In the genomic region with DNA sequence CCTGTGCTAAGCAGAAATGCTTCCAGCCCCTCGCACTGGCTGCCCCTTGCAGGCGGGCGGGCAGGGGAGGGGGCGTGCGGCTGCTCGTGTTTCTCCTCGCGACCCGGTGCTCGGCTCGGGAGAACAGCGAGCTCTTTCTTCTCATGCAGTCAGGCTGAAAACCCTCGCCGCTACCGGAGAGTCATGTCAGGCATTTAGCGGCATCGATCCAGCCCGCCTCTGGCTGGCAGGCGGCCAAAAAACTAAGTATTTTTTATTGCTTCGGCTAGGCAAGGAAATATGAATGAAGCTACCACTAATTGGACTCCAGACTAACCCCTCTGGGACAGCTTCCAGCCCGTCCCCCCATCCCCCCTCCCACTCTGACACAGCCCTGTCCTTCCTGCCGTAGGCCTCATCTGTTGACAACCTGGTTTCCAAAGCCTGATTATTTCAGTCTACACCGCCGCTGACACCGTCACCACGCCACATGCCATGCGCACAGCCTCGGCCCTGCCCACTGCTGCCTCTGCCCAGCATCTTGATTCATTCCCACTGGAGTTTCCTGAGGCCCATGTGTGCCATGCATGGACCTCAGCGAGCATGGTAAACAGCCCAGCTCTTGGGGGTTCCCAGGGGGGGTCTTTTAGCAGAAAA, we compare ENCODE assay signal across 8 cellular contexts. TPM values are rescaled to one million over a fixed set of nuclear protein-coding genes. Genes with fewer than 3 reads are reported as not detected.
DNase-seq lines count a peak whose midpoint lies in the region; ATAC-seq and TF ChIP-seq lines count a peak whose summit lies in the region.

No MANE protein-coding gene starts in this region.

- H3K4me1 Mint-ChIP-seq in endothelial cell (ENCODE audit: unreplicated experiment): no peaks in the 10 kb centered on the region
- no peaks in the 10 kb centered on the region for H3K4me1 Mint-ChIP-seq in activated CD4-positive, alpha-beta T cell treated with anti-CD3 and anti-CD28 coated beads for 36 hours

- no peaks in the 10 kb centered on the region for H3K27me3 ChIP-seq in HAP-1 (ENCODE audit: low read depth)

- DNase-seq in HAP-1 (ENCODE audit: low spot score in 2 of 2): peak; percentile 97
- DNase-seq in RPMI7951 (ENCODE audit: low read depth): peak; percentile 97
- DNase-seq in globus pallidus (ENCODE audit: low spot score): peak; percentile 76
- DNase-seq in renal cortical epithelial cell (ENCODE audit: low read depth): peak; percentile 85
- DNase-seq in endothelial cell (ENCODE audit: low spot score): no peak
- DNase-seq in activated CD4-positive, alpha-beta T cell treated with anti-CD3 and anti-CD28 coated beads for 36 hours: no peak

- H3K27ac Mint-ChIP-seq in endothelial cell (ENCODE audit: unreplicated experiment): no peak overlapping the region
- no peak overlapping the region for H3K27ac Mint-ChIP-seq in activated CD4-positive, alpha-beta T cell treated with anti-CD3 and anti-CD28 coated beads for 36 hours

- H3K27me3 Mint-ChIP-seq in endothelial cell (ENCODE audit: unreplicated experiment): peaks cover 4% of the 10 kb centered on the region
- no peaks in the 10 kb centered on the region for H3K27me3 Mint-ChIP-seq in activated CD4-positive, alpha-beta T cell treated with anti-CD3 and anti-CD28 coated beads for 36 hours

- H3K4me3 ChIP-seq in HAP-1: no peak overlapping the region

- ATAC-seq in activated CD4-positive, alpha-beta T cell treated with anti-CD3 and anti-CD28 coated beads for 36 hours: no peak
- ATAC-seq in GM21423 (IDR thresholded peaks at IDR 0.05; ENCODE audit: unreplicated experiment) (no peak), GM18502 (IDR thresholded peaks at IDR 0.05; ENCODE audit: poor library complexity, unreplicated experiment) (no peak)

- peaks cover 11% of the 10 kb centered on the region for H3K4me1 ChIP-seq in HAP-1

- in situ Hi-C loops in HAP-1 (cut with MboI; ENCODE audit: low sequenced_read_pairs): no loop called here

- H3K4me3 Mint-ChIP-seq in endothelial cell (ENCODE audit: unreplicated experiment): no peak overlapping the region
- H3K4me3 Mint-ChIP-seq in activated CD4-positive, alpha-beta T cell treated with anti-CD3 and anti-CD28 coated beads for 36 hours: no peak overlapping the region

- TF ChIP-seq CTCF in endothelial cell (IDR thresholded peaks at IDR 0.05; ENCODE audit: unreplicated experiment): no peak

- intact Hi-C loops in activated CD4-positive, alpha-beta T cell treated with anti-CD3 and anti-CD28 coated beads for 36 hours (cut with DNase I, micrococcal nuclease): no loop called here

- H3K36me3 ChIP-seq in HAP-1 (replicated peaks): peaks cover 91% of the 10 kb centered on the region

- CTCF ChIA-PET in activated CD4-positive, alpha-beta T cell treated with anti-CD3 and anti-CD28 coated beads for 36 hours (lab: Charles Lee): no interaction called here

- no peaks in the 10 kb centered on the region for H3K9me3 Mint-ChIP-seq in endothelial cell (ENCODE audit: unreplicated experiment)
- no peaks in the 10 kb centered on the region for H3K9me3 Mint-ChIP-seq in activated CD4-positive, alpha-beta T cell treated with anti-CD3 and anti-CD28 coated beads for 36 hours (ENCODE audit: low read depth)

- H3K36me3 Mint-ChIP-seq in endothelial cell (ENCODE audit: low read depth, unreplicated experiment): peaks cover 46% of the 10 kb centered on the region
- peaks cover 60% of the 10 kb centered on the region for H3K36me3 Mint-ChIP-seq in activated CD4-positive, alpha-beta T cell treated with anti-CD3 and anti-CD28 coated beads for 36 hours (ENCODE audit: low read depth)

- H3K9me3 ChIP-seq in HAP-1: no peaks in the 10 kb centered on the region

- POLR2A ChIA-PET in activated CD4-positive, alpha-beta T cell treated with anti-CD3 and anti-CD28 coated beads for 36 hours (lab: Charles Lee): no interaction called here

RNA-seq across cellular contexts. Expression of gene TLE3, which starts 35.3 kb away (rescaled TPM):
- 20.4 and 24.4 TPM in 2 replicates for total RNA-seq in RPMI7951 (2014; rRNA removed; shearing (Covaris generic))
- total RNA-seq in renal cortical epithelial cell (12.9 and 31.4 TPM in 2 replicates), endothelial cell (ENCODE audit: unreplicated experiment) (80.8 TPM)
- total RNA-seq in activated CD4-positive, alpha-beta T cell treated with anti-CD3 and anti-CD28 coated beads for 36 hours: 10 to 100 TPM; 89.2 to 97.6 TPM

Comparison
In these comparisons a context has a peak if more than half of its experiments do, and no peak if none do; other contexts are left out.
1. DNase-seq: peak in HAP-1 (2 of 2), RPMI7951 (single experiment), globus pallidus (single experiment) and renal cortical epithelial cell (single experiment); none in endothelial cell (single experiment) and activated CD4-positive, alpha-beta T cell treated with anti-CD3 and anti-CD28 coated beads for 36 hours (single experiment).